In genomic region chr22:43346521-43346929, GRCh38 we compare ENCODE assay signal across 8 cellular contexts. TPM values are rescaled to one million over a fixed set of nuclear protein-coding genes. Genes with fewer than 3 reads are reported as not detected.
DNase-seq lines count a peak whose midpoint lies in the region; ATAC-seq and TF ChIP-seq lines count a peak whose summit lies in the region.

No MANE protein-coding gene starts in this region.

- CTCF ChIA-PET in PC-9 (lab: Charles Lee), result interaction anchor here (0.9 to 2.4 kb wide), 6 partner anchors 11 to 117 kb away, joined by 3 to 37 read pairs (median 4); no protein-coding TSS in a partner anchor

- no peaks in the 10 kb centered on the region for H3K9me2 ChIP-seq in PC-9 (ENCODE audit: insufficient read depth)

- H3K27ac ChIP-seq in PC-9, result no peak overlapping the region

- H3K4me1 ChIP-seq in PC-9 (replicated peaks; ENCODE audit: insufficient read depth), result no peaks in the 10 kb centered on the region

- DNase-seq in AML-193 (lab: John Stamatoyannopoulos, UW), result peak; percentile 13 to 26
- DNase-seq in H7, result peak; percentile 93
- peak in 1 of 2 experiments; percentile 66 for DNase-seq in PC-9
- peak; percentile 45 for DNase-seq in activated T-helper 1 cell treated with Interleukin-2 at 50 U/mL for 16 hours (ENCODE audit: low read depth)
- DNase-seq in germinal center (ENCODE audit: low spot score), result peak; percentile 69
- peak; percentile 84 for DNase-seq in posterior vena cava (ENCODE audit: low spot score)
- no peak for DNase-seq in T1000 (lab: John Stamatoyannopoulos, UW)

- TF ChIP-seq CTCF in PC-9 (conservative IDR thresholded peaks at IDR 0.05), result peak; percentile 74

- no TSS peak for BruUV-seq in PC-9 (replicated peaks; lab: Mats Ljungman, UMichigan)

- H2AFZ ChIP-seq in PC-9, result no peak overlapping the region

- ATAC-seq in GM19397 (IDR thresholded peaks at IDR 0.05; ENCODE audit: unreplicated experiment), result no peak

- H3K27me3 ChIP-seq in H7 (ENCODE audit: control insufficient read depth, insufficient read depth, low read length), result peaks cover 29% of the 10 kb centered on the region
- H3K27me3 ChIP-seq in PC-9 (ENCODE audit: insufficient read depth, low read depth), result peaks cover 64% of the 10 kb centered on the region

- no peaks in the 10 kb centered on the region for H3K9me3 ChIP-seq in PC-9 (ENCODE audit: insufficient read depth, low read depth)

- no peaks in the 10 kb centered on the region for H4K20me1 ChIP-seq in PC-9 (ENCODE audit: insufficient read depth)

- POLR2A ChIA-PET in PC-9 (lab: Charles Lee; ENCODE audit: unreplicated experiment), result no interaction called here

- intact Hi-C loops in PC-9 (cut with micrococcal nuclease; ENCODE audit: unreplicated experiment), result loop anchor here (1.0 kb wide), 2 partner anchors 72 to 115 kb away; no protein-coding TSS in a partner anchor
- intact Hi-C loops in posterior vena cava (cut with DNase I), result loop anchor here in 1 of 2 donors (10.0 kb wide), 1 partner anchor 112 kb away; no protein-coding TSS in a partner anchor

- H3K36me3 ChIP-seq in H7 (replicated peaks; ENCODE audit: control insufficient read depth, insufficient read depth, low read length) (no peaks in the 10 kb centered on the region), PC-9 (ENCODE audit: low read depth) (no peaks in the 10 kb centered on the region)

- no peaks in the 10 kb centered on the region for H3F3A ChIP-seq in PC-9 (ENCODE audit: insufficient read depth, low read depth)

- no peak overlapping the region for H3K4me3 ChIP-seq in H7 (ENCODE audit: insufficient read depth, low read depth, low read length)
- H3K4me3 ChIP-seq in PC-9, result no peak overlapping the region

- H3K4me2 ChIP-seq in PC-9, result no peak overlapping the region

- no peaks in the 10 kb centered on the region for H3K79me2 ChIP-seq in PC-9 (ENCODE audit: low read depth)

RNA-seq across cellular contexts. Expression of gene SCUBE1, which starts 3.4 kb away (rescaled TPM):
- 0.45 and 0.89 TPM in 2 replicates for total RNA-seq in H7 (2014; rRNA removed; shearing (Covaris generic))
- not detected in 2 replicates for total RNA-seq in PC-9 (2021)
- total RNA-seq in posterior vena cava, result 1 to 10 TPM in 1 of 2 donors, under 1 TPM in 1; 0.79 to 1.1 TPM
